17 cellular contexts compared by ENCODE assay signal in the genomic region with DNA sequence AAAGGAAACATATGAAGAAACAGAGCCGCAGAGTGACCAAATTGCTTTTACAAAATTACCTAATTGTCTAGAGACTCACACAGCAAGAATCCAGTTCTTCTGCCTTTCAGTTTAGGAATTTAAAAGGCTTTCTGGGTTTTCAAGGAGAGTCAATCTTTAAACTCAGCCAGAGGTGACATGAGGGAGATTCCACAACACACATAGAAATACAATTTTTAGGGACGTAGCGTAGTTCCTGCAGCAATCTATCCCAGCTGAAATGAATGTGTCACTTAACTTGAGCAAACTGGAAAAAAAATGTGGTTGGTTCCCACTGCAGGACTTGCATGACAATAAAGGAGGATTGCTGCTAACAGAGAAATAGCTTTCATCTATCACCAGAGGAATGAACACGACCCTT.
DNase-seq lines count a peak whose midpoint lies in the region; ATAC-seq and TF ChIP-seq lines count a peak whose summit lies in the region.
"Had no signal": no experiment of that assay in that cellular context is flagged by ENCODE, and none has a peak within 500 bp of the region (broad histone marks: within the 10 kb centered on the region; RNA-seq: fewer than 3 reads in every experiment).

No MANE protein-coding gene starts in this region.

- DNase-seq in GM23338 (ENCODE audit: low spot score) (peak; percentile 26), iPS-NIHi11 (ENCODE audit: low spot score) (peak; percentile 10), neuronal stem cell (ENCODE audit: low spot score) (no peak), NCI-H69 (lab: John Stamatoyannopoulos, UW) (no peak), spleen (no peak), DMS153 (lab: John Stamatoyannopoulos, UW) (no peak), NCI-H2196 (lab: John Stamatoyannopoulos, UW; ENCODE audit: unreplicated experiment) (no peak)
- DNase-seq: 8988T; Calu3; CD8-positive, alpha-beta T cell; DMS53; DND-41; EL; GOT3; H9; IMR-90 had no signal

- no peak overlapping the region for H3K4me3 Mint-ChIP-seq in GM23338
- H3K4me3 Mint-ChIP-seq: CD8-positive, alpha-beta T cell; H9 had no signal

- no peak overlapping the region for H2BK120ac ChIP-seq in neuronal stem cell (ENCODE audit: low read depth, low read length)

- no peak overlapping the region for H4K8ac ChIP-seq in neuronal stem cell (ENCODE audit: low read depth, low read length)

- no peaks in the 10 kb centered on the region for H3K36me3 Mint-ChIP-seq in GM23338 (ENCODE audit: low read depth)
- H3K36me3 Mint-ChIP-seq: CD8-positive, alpha-beta T cell had no signal

- H3K9me2 ChIP-seq in GM23338 (ENCODE audit: insufficient read depth) = peaks cover 3% of the 10 kb centered on the region; the same call in 1 of the 2 replicates

- no peaks in the 10 kb centered on the region for H3F3A ChIP-seq in GM23338 (replicated peaks; ENCODE audit: low read depth)

- 0 out of 2 replicates have a peak overlapping the region, but pooled peaks have one; percentile 6 for H2AFZ ChIP-seq in GM23338
- peak overlapping the region; percentile 8 for H2AFZ ChIP-seq in neuronal stem cell (ENCODE audit: low read length)

- H3K27me3 Mint-ChIP-seq in GM23338 (ENCODE audit: insufficient read depth, low read depth, poor library complexity) = no peaks in the 10 kb centered on the region

- WGBS in neuronal stem cell (ENCODE audit: extremely low coverage in 2 of 2, insufficient read length in 2 of 2, insufficient replicate concordance in 1 of 2), 2 donors = no CpG with 5 or more reads among the region's 4 CpGs
- 53 to 84% (median 72%) methylated on average over 4 of the region's 4 CpGs for WGBS in spleen, 5 donors

- no peak for TF ChIP-seq POLR2A in spleen (IDR thresholded peaks at IDR 0.05)

- H2AK5ac ChIP-seq in neuronal stem cell (ENCODE audit: low read depth, low read length) = no peak overlapping the region

- H3K9ac ChIP-seq in neuronal stem cell (ENCODE audit: low read depth, low read length, poor library complexity) = no peak overlapping the region
- H3K9ac ChIP-seq: BLaER1 treated with 17β-estradiol and CSF1 and Interleukin-3, amounts not matched to agents 10 nM and 100 nM had no signal

- H3K4me1 Mint-ChIP-seq in GM23338 = peaks cover 10% of the 10 kb centered on the region; the same call in 2 of the 3 replicates

- H3K27me3 ChIP-seq in GM23338 (ENCODE audit: insufficient read depth) (no peaks in the 10 kb centered on the region), neuronal stem cell (ENCODE audit: control insufficient read depth in 3 of 3, insufficient read depth in 3 of 3, low read depth in 1 of 3, low read length in 3 of 3) (no peaks in the 10 kb centered on the region), spleen (replicated peaks in 1 of 7) (no peaks in the 10 kb centered on the region)
- H3K27me3 ChIP-seq: BLaER1 treated with 17β-estradiol and CSF1 and Interleukin-3, amounts not matched to agents 10 nM and 100 nM had no signal

- TF ChIP-seq CTCF in GM23338 (conservative IDR thresholded peaks at IDR 0.05; ENCODE audit: low read depth in 2 of 2) (no peak), spleen (IDR thresholded peaks at IDR 0.05 in 8 of 11, conservative IDR thresholded peaks at IDR 0.05 in 3 of 11) (no peak)

- H3K79me2 ChIP-seq in GM23338 (replicated peaks; ENCODE audit: insufficient read depth) = no peaks in the 10 kb centered on the region

- no peaks in the 10 kb centered on the region for H4K20me1 ChIP-seq in GM23338 (replicated peaks; ENCODE audit: insufficient read depth)
- H4K20me1 ChIP-seq: BLaER1 treated with 17β-estradiol and CSF1 and Interleukin-3, amounts not matched to agents 10 nM and 100 nM had no signal

- H2BK12ac ChIP-seq in neuronal stem cell (ENCODE audit: low read length) = no peak overlapping the region

- H4K91ac ChIP-seq in neuronal stem cell (ENCODE audit: low read depth, low read length, poor library complexity) = no peak overlapping the region

- H3K23ac ChIP-seq in neuronal stem cell (ENCODE audit: low read depth, low read length, poor library complexity) = no peak overlapping the region

- H3K27ac ChIP-seq in GM23338 (ENCODE audit: low read depth) (no peak overlapping the region), neuronal stem cell (replicated peaks; ENCODE audit: low read length) (no peak overlapping the region), spleen (no peak overlapping the region)
- H3K27ac ChIP-seq: BLaER1 treated with 17β-estradiol and CSF1 and Interleukin-3, amounts not matched to agents 10 nM and 100 nM had no signal

- no peak overlapping the region for H3K14ac ChIP-seq in neuronal stem cell (ENCODE audit: low read length)

- no peak overlapping the region for H3K4ac ChIP-seq in neuronal stem cell (ENCODE audit: low read length)

- H3K4me3 ChIP-seq in GM23338 (no peak overlapping the region), neuronal stem cell (ENCODE audit: low read length in 2 of 2) (no peak overlapping the region), spleen (no peak overlapping the region)
- H3K4me3 ChIP-seq: BLaER1 treated with 17β-estradiol and CSF1 and Interleukin-3, amounts not matched to agents 10 nM and 100 nM had no signal

- intact Hi-C loops in spleen (cut with DNase I; ENCODE audit: low total_unique reads) = no loop called here

- H2BK15ac ChIP-seq in neuronal stem cell (ENCODE audit: low read length) = no peak overlapping the region

- H3K36me3 ChIP-seq in GM23338 (ENCODE audit: insufficient read depth) (no peaks in the 10 kb centered on the region), neuronal stem cell (replicated peaks in 1 of 2; ENCODE audit: control insufficient read depth in 2 of 2, insufficient read depth in 2 of 2, low read length in 2 of 2) (no peaks in the 10 kb centered on the region), spleen (no peaks in the 10 kb centered on the region)
- H3K36me3 ChIP-seq: BLaER1 treated with 17β-estradiol and CSF1 and Interleukin-3, amounts not matched to agents 10 nM and 100 nM had no signal

- no peaks in the 10 kb centered on the region for H3K79me1 ChIP-seq in neuronal stem cell (ENCODE audit: low read depth, low read length)

- no peak for ATAC-seq in GM23338
- ATAC-seq: CD8-positive, alpha-beta T cell had no signal

- H3K9me3 Mint-ChIP-seq in GM23338 = no peaks in the 10 kb centered on the region
- H3K9me3 Mint-ChIP-seq: CD8-positive, alpha-beta T cell; H9 had no signal

- H3K4me1 ChIP-seq in GM23338 (ENCODE audit: insufficient read depth) = no peaks in the 10 kb centered on the region
- H3K4me1 ChIP-seq in neuronal stem cell (ENCODE audit: control insufficient read depth in 2 of 2, insufficient read depth in 1 of 2, low read depth in 1 of 2, low read length in 2 of 2) = no peaks in the 10 kb centered on the region
- no peaks in the 10 kb centered on the region for H3K4me1 ChIP-seq in spleen

- H3K9me3 ChIP-seq in neuronal stem cell (replicated peaks in 1 of 2; ENCODE audit: control insufficient read depth in 2 of 2, insufficient read depth in 1 of 2, low read depth in 1 of 2, low read length in 2 of 2) (no peaks in the 10 kb centered on the region), spleen (no peaks in the 10 kb centered on the region)
- H3K9me3 ChIP-seq: BLaER1 treated with 17β-estradiol and CSF1 and Interleukin-3, amounts not matched to agents 10 nM and 100 nM had no signal

- no peak overlapping the region for H3K27ac Mint-ChIP-seq in GM23338
- H3K27ac Mint-ChIP-seq: CD8-positive, alpha-beta T cell; H9 had no signal

- no peak overlapping the region for H2BK5ac ChIP-seq in neuronal stem cell (ENCODE audit: low read length)

- no peak overlapping the region for H3K18ac ChIP-seq in neuronal stem cell (ENCODE audit: low read length)

- H3K4me2 ChIP-seq in GM23338 = no peak overlapping the region
- no peak overlapping the region for H3K4me2 ChIP-seq in neuronal stem cell (ENCODE audit: insufficient read depth, low read length, poor library complexity, severe bottlenecking)
- H3K4me2 ChIP-seq: BLaER1 treated with 17β-estradiol and CSF1 and Interleukin-3, amounts not matched to agents 10 nM and 100 nM had no signal

TF ChIP-seq in GM23338, 12 proteins besides CTCF, POLR2A, EP300 and RAD21 (continues in another document):
- no peak for TF ChIP-seq STAT1 (IDR thresholded peaks at IDR 0.05; ENCODE audit: unreplicated experiment)
- TF ChIP-seq EZH2phosphoT487 (IDR thresholded peaks at IDR 0.05; ENCODE audit: unreplicated experiment) = no peak
- no peak for TF ChIP-seq CREB1 (CRISPR knock-in tag; IDR thresholded peaks at IDR 0.05; ENCODE audit: low read depth)
- no peak for TF ChIP-seq ZNF114 (CRISPR knock-in tag; IDR thresholded peaks at IDR 0.05)
- TF ChIP-seq, protein P1, sequence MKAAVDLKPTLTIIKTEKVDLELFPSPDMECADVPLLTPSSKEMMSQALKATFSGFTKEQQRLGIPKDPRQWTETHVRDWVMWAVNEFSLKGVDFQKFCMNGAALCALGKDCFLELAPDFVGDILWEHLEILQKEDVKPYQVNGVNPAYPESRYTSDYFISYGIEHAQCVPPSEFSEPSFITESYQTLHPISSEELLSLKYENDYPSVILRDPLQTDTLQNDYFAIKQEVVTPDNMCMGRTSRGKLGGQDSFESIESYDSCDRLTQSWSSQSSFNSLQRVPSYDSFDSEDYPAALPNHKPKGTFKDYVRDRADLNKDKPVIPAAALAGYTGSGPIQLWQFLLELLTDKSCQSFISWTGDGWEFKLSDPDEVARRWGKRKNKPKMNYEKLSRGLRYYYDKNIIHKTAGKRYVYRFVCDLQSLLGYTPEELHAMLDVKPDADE (IDR thresholded peaks at IDR 0.05) = no peak

Comparison
In these comparisons a context has a peak if more than half of its experiments do, and no peak if none do; other contexts are left out.
1. DNase-seq: peak in GM23338 (single experiment) and iPS-NIHi11 (single experiment); none in neuronal stem cell (single experiment), NCI-H69 (single experiment), spleen (single experiment), DMS153 (single experiment) and NCI-H2196 (single experiment).